Comparison of ENCODE assay signal across 15 cellular contexts in the genomic region with DNA sequence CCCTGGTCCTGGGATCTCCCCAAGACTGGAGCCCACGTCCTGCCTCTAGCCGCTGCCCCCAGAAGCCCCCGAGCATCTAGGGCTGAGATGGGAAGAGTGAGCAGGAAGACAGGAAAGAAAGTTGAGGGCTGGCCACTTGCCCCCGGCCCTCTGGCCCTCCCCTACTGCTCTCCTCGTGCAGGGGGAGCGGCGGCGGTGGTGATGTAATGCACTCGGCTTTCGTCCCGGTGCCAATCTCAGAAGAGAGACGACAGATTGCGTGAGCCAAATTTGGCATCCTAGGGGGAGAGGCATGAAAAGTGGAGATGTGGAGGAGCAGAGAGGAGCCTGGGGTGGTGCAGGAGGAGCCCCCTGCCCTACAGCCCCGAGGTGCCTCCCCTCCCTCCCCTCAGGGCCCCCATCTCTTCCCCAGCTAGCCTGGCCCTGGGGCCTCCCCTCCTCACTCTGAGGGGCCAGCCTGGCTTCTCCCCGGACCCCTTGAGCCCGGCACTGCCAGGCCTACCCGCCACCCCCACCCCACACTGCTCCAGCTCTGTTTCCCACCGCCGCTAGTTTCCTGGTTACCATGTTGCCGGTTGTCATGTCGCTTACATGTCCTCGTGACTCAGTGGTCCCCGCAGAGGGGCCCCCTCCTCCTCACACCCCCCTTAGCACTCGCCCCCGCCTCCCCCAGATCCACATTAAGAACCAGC. TPM values are rescaled to one million over a fixed set of nuclear protein-coding genes. Genes with fewer than 3 reads are reported as not detected.
DNase-seq lines count a peak whose midpoint lies in the region; ATAC-seq and TF ChIP-seq lines count a peak whose summit lies in the region.
"Had no signal": no experiment of that assay in that cellular context is flagged by ENCODE, and none has a peak within 500 bp of the region (broad histone marks: within the 10 kb centered on the region; RNA-seq: fewer than 3 reads in every experiment).

No MANE protein-coding gene starts in this region.

- peak; percentile 53 for DNase-seq in A673 (ENCODE audit: low spot score)
- DNase-seq in NCI-H1694 (lab: John Stamatoyannopoulos, UW) = peak; percentile 74
- peak; percentile 57 for DNase-seq in epidermal melanocyte (ENCODE audit: insufficient read length, low spot score)
- peak; percentile 58 for DNase-seq in left kidney (ENCODE audit: low read depth, low spot score)
- no peak for DNase-seq in tibial nerve (ENCODE audit: low spot score in 2 of 2)
- no peak for DNase-seq in GM10248 (ENCODE audit: extremely low spot score)
- no peak for DNase-seq in GM19240 (ENCODE audit: insufficient read length, low spot score)
- DNase-seq: naive B cell, PC-3, small intestine had no signal

- WGBS in tibial nerve, 2 donors = 35 to 40% methylated on average over 23 to 24 of the region's 25 CpGs

- H3K4me1 ChIP-seq in A673 (ENCODE audit: insufficient read depth, low read length, poor library complexity, severe bottlenecking) (peaks cover 10% of the 10 kb centered on the region), tibial nerve (peaks cover 0 to 29% (median 6%) of the 10 kb centered on the region in 4 donors)

- TF ChIP-seq EP300 in tibial nerve (IDR thresholded peaks at IDR 0.05) = no peak

- H3K27me3 ChIP-seq in A673 (replicated peaks; ENCODE audit: insufficient read depth, low read depth, low read length, poor library complexity) = peaks cover 8% of the 10 kb centered on the region
- H3K27me3 ChIP-seq in tibial nerve = peaks cover 5 to 64% of the 10 kb centered on the region in 2 donors

- H3K9me3 ChIP-seq in A673 (ENCODE audit: low read depth, low read length, poor library complexity, severe bottlenecking) (no peaks in the 10 kb centered on the region), tibial nerve (no peaks in the 10 kb centered on the region)
- H3K9me3 ChIP-seq: adrenal gland, upper lobe of left lung had no signal

- H3K27ac ChIP-seq in A673 (ENCODE audit: low read depth, low read length, poor library complexity, severe bottlenecking) (no peak overlapping the region), tibial nerve (no peak overlapping the region)
- H3K27ac ChIP-seq: adrenal gland, upper lobe of left lung had no signal

- TF ChIP-seq CTCF in A673 (conservative IDR thresholded peaks at IDR 0.05; ENCODE audit: low read depth, low read length) = no peak
- no peak for TF ChIP-seq CTCF in tibial nerve (IDR thresholded peaks at IDR 0.05)
- no peak for TF ChIP-seq CTCF in GM10248 (IDR thresholded peaks at IDR 0.05; ENCODE audit: control extremely low read depth, extremely low read depth, low read depth, missing control alignments)

- BruUV-seq in A673 (replicated peaks; lab: Mats Ljungman, UMichigan) = no TSS peak

- no peaks in the 10 kb centered on the region for H3K36me3 ChIP-seq in A673 (ENCODE audit: insufficient read depth, low read length, poor library complexity, severe bottlenecking)
- no peaks in the 10 kb centered on the region for H3K36me3 ChIP-seq in tibial nerve
- H3K36me3 ChIP-seq: adrenal gland, upper lobe of left lung had no signal

- CTCF ChIA-PET in A673 (lab: Charles Lee) (no interaction called here), GM10248 (lab: Yijun Ruan, JAX) (no interaction called here)

- intact Hi-C loops in A673 (cut with micrococcal nuclease; ENCODE audit: unreplicated experiment) = no loop called here

- POLR2A ChIA-PET in A673 (lab: Charles Lee; ENCODE audit: low non-redundant PET) (no interaction called here), GM10248 (lab: Yijun Ruan, JAX) (no interaction called here)

- no peak for TF ChIP-seq POLR2A in tibial nerve (IDR thresholded peaks at IDR 0.05)

- H3K4me3 ChIP-seq in A673 (ENCODE audit: low read depth, low read length, poor library complexity, severe bottlenecking) (no peak overlapping the region), tibial nerve (no peak overlapping the region)
- H3K4me3 ChIP-seq: adrenal gland, upper lobe of left lung had no signal

- ATAC-seq in HG02981 (IDR thresholded peaks at IDR 0.05; ENCODE audit: unreplicated experiment) = no peak
- ATAC-seq: HCT116, PC-3 had no signal

RNA-seq across cellular contexts. Expression of gene KCNJ4, which starts 2.5 kb away (rescaled TPM):
- total RNA-seq in A673 (2021) (1.0 and 1.4 TPM in 2 replicates), tibial nerve (1 to 10 TPM in 3 of 4 donors, under 1 TPM in 1; 0.63 to 1.6 (median 1.1) TPM)
- total RNA-seq: endothelial cell of umbilical vein, PC-3, upper lobe of left lung had no signal

RNA-seq across cellular contexts. Expression of gene KDELR3, which starts 15.4 kb away (rescaled TPM):
- 4.0 and 6.5 TPM in 2 replicates for total RNA-seq in A673 (2021)
- total RNA-seq in tibial nerve = 10 to 100 TPM in 3 of 4 donors, 1 to 10 TPM in 1; 6.1 to 18.0 (median 10.6) TPM

RNA-seq across cellular contexts. Expression of gene DDX17, which starts 53.6 kb away (rescaled TPM):
- 343 and 350 TPM in 2 replicates for total RNA-seq in A673 (2021)
- 100 to 1,000 TPM; 734 to 934 (median 864) TPM for total RNA-seq in tibial nerve

Comparison
In these comparisons a context has a peak if more than half of its experiments do, and no peak if none do; other contexts are left out.
1. DNase-seq: peak in A673 (single experiment), NCI-H1694 (single experiment), epidermal melanocyte (single experiment) and left kidney (single experiment); none in tibial nerve (0 of 2), GM10248 (single experiment) and GM19240 (single experiment).